In genomic region chr4:176195184-176195978, GRCh38 we compare ENCODE assay signal across 1 cellular context.
A peak's percentile ranks its signal among the peaks of the same experiment; 100 is the strongest.
TF ChIP-seq lines count a peak whose summit lies in the region.

Gene SPATA4, minus strand, starts transcription at chr4:176195585. Its CDS starts 23 bp downstream, at chr4:176195562.

TF ChIP-seq in HepG2, 621 proteins besides CTCF, POLR2A, EP300 and RAD21 (continued from another document and continues in another):
- TF ChIP-seq, protein P1, sequence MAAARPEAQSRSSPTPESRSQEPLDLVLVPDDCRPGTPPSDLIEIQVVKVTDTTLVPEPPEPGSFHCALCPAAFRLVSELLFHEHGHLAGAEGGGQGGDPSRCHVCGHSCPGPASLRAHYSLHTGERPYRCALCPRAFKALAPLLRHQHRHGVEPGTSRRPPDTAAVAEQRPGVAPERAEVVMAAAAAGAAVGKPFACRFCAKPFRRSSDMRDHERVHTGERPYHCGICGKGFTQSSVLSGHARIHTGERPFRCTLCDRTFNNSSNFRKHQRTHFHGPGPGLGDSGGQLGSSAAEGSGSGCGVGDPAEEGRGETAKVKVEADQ (CRISPR knock-in tag; IDR thresholded peaks at IDR 0.05; ENCODE audit: borderline replicate concordance), result no peak
- TF ChIP-seq ZNF205 (CRISPR knock-in tag; IDR thresholded peaks at IDR 0.05) (no peak), ZMAT5 (CRISPR knock-in tag; IDR thresholded peaks at IDR 0.05; ENCODE audit: borderline replicate concordance, low read depth) (no peak), NR1H2 (CRISPR knock-in tag; IDR thresholded peaks at IDR 0.05; ENCODE audit: borderline replicate concordance, low read depth) (no peak), FOXM1 (CRISPR knock-in tag; IDR thresholded peaks at IDR 0.05) (no peak), TAF15 (IDR thresholded peaks at IDR 0.05; ENCODE audit: low read depth, low read length, poor library complexity, severe bottlenecking) (no peak), TCF7 (IDR thresholded peaks at IDR 0.05; ENCODE audit: low read depth) (no peak), ZNF746 (CRISPR knock-in tag; IDR thresholded peaks at IDR 0.05) (no peak), PBX3 (CRISPR knock-in tag; IDR thresholded peaks at IDR 0.05; ENCODE audit: borderline replicate concordance) (no peak), NAIF1 (CRISPR knock-in tag; IDR thresholded peaks at IDR 0.05; ENCODE audit: borderline replicate concordance) (no peak), GABPA (IDR thresholded peaks at IDR 0.05; ENCODE audit: low read depth, low read length) (peak; percentile 40), GABPA (CRISPR knock-in tag; IDR thresholded peaks at IDR 0.05; ENCODE audit: low read depth) (peak; percentile 86), MZF1 (CRISPR knock-in tag; IDR thresholded peaks at IDR 0.05; ENCODE audit: borderline replicate concordance) (no peak), ZNF446 (CRISPR knock-in tag; IDR thresholded peaks at IDR 0.05) (no peak), ZFP37 (CRISPR knock-in tag; IDR thresholded peaks at IDR 0.05; ENCODE audit: borderline replicate concordance) (no peak), ESRRA (CRISPR knock-in tag; IDR thresholded peaks at IDR 0.05; ENCODE audit: low read depth) (no peak), ZNF264 (CRISPR knock-in tag; IDR thresholded peaks at IDR 0.05) (no peak), SMAD1 (CRISPR knock-in tag; IDR thresholded peaks at IDR 0.05; ENCODE audit: borderline replicate concordance, low read depth) (peak; percentile 43; the same call in 1 of the 2 replicates), SP4 (CRISPR knock-in tag; IDR thresholded peaks at IDR 0.05) (no peak), MLXIP (CRISPR knock-in tag; IDR thresholded peaks at IDR 0.05; ENCODE audit: borderline replicate concordance) (no peak), ZNF766 (CRISPR knock-in tag; IDR thresholded peaks at IDR 0.05; ENCODE audit: borderline replicate concordance) (peak; percentile 48; the same call in 1 of the 2 replicates), ZNF230 (CRISPR knock-in tag; IDR thresholded peaks at IDR 0.05) (no peak), FOXO4 (CRISPR knock-in tag; conservative IDR thresholded peaks at IDR 0.05) (no peak), ZNF143 (CRISPR knock-in tag; IDR thresholded peaks at IDR 0.05) (no peak), ZNF709 (CRISPR knock-in tag; IDR thresholded peaks at IDR 0.05) (no peak), ZNF33B (CRISPR knock-in tag; IDR thresholded peaks at IDR 0.05) (no peak), ETV5 (CRISPR knock-in tag; IDR thresholded peaks at IDR 0.05; ENCODE audit: borderline replicate concordance) (no peak), ZNF331 (CRISPR knock-in tag; IDR thresholded peaks at IDR 0.05) (peak; percentile 32; the same call in 1 of the 2 replicates), SALL1 (CRISPR knock-in tag; IDR thresholded peaks at IDR 0.05) (peak; percentile 62), KAT8 (CRISPR knock-in tag; IDR thresholded peaks at IDR 0.05) (peak; percentile 83), PRDM15 (CRISPR knock-in tag; IDR thresholded peaks at IDR 0.05) (no peak), NFKB2 (CRISPR knock-in tag; IDR thresholded peaks at IDR 0.05; ENCODE audit: borderline replicate concordance) (peak; percentile 41; the same call in 1 of the 2 replicates), IKZF1 (IDR thresholded peaks at IDR 0.05) (no peak), HES4 (CRISPR knock-in tag; IDR thresholded peaks at IDR 0.05; ENCODE audit: borderline replicate concordance) (no peak), ZNF547 (CRISPR knock-in tag; IDR thresholded peaks at IDR 0.05) (no peak)
- TF ChIP-seq, protein P2, sequence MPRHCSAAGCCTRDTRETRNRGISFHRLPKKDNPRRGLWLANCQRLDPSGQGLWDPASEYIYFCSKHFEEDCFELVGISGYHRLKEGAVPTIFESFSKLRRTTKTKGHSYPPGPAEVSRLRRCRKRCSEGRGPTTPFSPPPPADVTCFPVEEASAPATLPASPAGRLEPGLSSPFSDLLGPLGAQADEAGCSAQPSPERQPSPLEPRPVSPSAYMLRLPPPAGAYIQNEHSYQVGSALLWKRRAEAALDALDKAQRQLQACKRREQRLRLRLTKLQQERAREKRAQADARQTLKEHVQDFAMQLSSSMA (CRISPR knock-in tag; IDR thresholded peaks at IDR 0.05), result no peak
- TF ChIP-seq, protein P3, sequence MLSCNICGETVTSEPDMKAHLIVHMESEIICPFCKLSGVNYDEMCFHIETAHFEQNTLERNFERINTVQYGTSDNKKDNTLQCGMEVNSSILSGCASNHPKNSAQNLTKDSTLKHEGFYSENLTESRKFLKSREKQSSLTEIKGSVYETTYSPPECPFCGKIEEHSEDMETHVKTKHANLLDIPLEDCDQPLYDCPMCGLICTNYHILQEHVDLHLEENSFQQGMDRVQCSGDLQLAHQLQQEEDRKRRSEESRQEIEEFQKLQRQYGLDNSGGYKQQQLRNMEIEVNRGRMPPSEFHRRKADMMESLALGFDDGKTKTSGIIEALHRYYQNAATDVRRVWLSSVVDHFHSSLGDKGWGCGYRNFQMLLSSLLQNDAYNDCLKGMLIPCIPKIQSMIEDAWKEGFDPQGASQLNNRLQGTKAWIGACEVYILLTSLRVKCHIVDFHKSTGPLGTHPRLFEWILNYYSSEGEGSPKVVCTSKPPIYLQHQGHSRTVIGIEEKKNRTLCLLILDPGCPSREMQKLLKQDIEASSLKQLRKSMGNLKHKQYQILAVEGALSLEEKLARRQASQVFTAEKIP (CRISPR knock-in tag; IDR thresholded peaks at IDR 0.05; ENCODE audit: borderline replicate concordance), result no peak
- TF ChIP-seq, protein P4, sequence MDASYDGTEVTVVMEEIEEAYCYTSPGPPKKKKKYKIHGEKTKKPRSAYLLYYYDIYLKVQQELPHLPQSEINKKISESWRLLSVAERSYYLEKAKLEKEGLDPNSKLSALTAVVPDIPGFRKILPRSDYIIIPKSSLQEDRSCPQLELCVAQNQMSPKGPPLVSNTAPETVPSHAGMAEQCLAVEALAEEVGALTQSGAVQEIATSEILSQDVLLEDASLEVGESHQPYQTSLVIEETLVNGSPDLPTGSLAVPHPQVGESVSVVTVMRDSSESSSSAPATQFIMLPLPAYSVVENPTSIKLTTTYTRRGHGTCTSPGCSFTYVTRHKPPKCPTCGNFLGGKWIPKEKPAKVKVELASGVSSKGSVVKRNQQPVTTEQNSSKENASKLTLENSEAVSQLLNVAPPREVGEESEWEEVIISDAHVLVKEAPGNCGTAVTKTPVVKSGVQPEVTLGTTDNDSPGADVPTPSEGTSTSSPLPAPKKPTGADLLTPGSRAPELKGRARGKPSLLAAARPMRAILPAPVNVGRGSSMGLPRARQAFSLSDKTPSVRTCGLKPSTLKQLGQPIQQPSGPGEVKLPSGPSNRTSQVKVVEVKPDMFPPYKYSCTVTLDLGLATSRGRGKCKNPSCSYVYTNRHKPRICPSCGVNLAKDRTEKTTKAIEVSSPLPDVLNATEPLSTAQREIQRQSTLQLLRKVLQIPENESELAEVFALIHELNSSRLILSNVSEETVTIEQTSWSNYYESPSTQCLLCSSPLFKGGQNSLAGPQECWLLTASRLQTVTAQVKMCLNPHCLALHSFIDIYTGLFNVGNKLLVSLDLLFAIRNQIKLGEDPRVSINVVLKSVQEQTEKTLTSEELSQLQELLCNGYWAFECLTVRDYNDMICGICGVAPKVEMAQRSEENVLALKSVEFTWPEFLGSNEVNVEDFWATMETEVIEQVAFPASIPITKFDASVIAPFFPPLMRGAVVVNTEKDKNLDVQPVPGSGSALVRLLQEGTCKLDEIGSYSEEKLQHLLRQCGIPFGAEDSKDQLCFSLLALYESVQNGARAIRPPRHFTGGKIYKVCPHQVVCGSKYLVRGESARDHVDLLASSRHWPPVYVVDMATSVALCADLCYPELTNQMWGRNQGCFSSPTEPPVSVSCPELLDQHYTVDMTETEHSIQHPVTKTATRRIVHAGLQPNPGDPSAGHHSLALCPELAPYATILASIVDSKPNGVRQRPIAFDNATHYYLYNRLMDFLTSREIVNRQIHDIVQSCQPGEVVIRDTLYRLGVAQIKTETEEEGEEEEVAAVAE (CRISPR knock-in tag; IDR thresholded peaks at IDR 0.05; ENCODE audit: borderline replicate concordance), result no peak
- TF ChIP-seq, protein P5, sequence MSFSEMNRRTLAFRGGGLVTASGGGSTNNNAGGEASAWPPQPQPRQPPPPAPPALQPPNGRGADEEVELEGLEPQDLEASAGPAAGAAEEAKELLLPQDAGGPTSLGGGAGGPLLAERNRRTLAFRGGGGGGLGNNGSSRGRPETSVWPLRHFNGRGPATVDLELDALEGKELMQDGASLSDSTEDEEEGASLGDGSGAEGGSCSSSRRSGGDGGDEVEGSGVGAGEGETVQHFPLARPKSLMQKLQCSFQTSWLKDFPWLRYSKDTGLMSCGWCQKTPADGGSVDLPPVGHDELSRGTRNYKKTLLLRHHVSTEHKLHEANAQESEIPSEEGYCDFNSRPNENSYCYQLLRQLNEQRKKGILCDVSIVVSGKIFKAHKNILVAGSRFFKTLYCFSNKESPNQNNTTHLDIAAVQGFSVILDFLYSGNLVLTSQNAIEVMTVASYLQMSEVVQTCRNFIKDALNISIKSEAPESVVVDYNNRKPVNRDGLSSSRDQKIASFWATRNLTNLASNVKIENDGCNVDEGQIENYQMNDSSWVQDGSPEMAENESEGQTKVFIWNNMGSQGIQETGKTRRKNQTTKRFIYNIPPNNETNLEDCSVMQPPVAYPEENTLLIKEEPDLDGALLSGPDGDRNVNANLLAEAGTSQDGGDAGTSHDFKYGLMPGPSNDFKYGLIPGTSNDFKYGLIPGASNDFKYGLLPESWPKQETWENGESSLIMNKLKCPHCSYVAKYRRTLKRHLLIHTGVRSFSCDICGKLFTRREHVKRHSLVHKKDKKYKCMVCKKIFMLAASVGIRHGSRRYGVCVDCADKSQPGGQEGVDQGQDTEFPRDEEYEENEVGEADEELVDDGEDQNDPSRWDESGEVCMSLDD (CRISPR knock-in tag; IDR thresholded peaks at IDR 0.05; ENCODE audit: borderline replicate concordance), result no peak
